ENCODE assay signal across 16 cellular contexts in genomic region chr17:57628421-57628820, GRCh38.
DNase-seq lines count a peak whose midpoint lies in the region; ATAC-seq, FAIRE-seq and TF ChIP-seq lines count a peak whose summit lies in the region.
"Had no signal": no experiment of that assay in that cellular context is flagged by ENCODE, and none has a peak within 500 bp of the region (broad histone marks: within the 10 kb centered on the region; RNA-seq: fewer than 3 reads in every experiment).

No MANE protein-coding gene starts in this region.

- peak overlapping the region; percentile 53 for H3K27ac Mint-ChIP-seq in memory B cell

- no peaks in the 10 kb centered on the region for H3K27me3 Mint-ChIP-seq in memory B cell

- no peaks in the 10 kb centered on the region for H3K27me3 ChIP-seq in HepG2 (ENCODE audit: control insufficient read depth in 1 of 2, insufficient read depth in 2 of 2, low read length in 2 of 2)
- H3K27me3 ChIP-seq in right lobe of liver: no peaks in the 10 kb centered on the region
- H3K27me3 ChIP-seq in Karpas-422 (ENCODE audit: low read length): no peaks in the 10 kb centered on the region
- no peaks in the 10 kb centered on the region for H3K27me3 ChIP-seq in upper lobe of right lung
- no peaks in the 10 kb centered on the region for H3K27me3 ChIP-seq in body of pancreas
- H3K27me3 ChIP-seq in thyroid gland: no peaks in the 10 kb centered on the region
- H3K27me3 ChIP-seq: SJSA1 had no signal

- ATAC-seq in HepG2: no peak
- no peak for ATAC-seq in right lobe of liver
- no peak for ATAC-seq in memory B cell (ENCODE audit: low read depth)
- no peak for ATAC-seq in upper lobe of right lung
- ATAC-seq in body of pancreas: no peak

- CTCF ChIA-PET in HepG2 (lab: Yijun Ruan, JAX; ENCODE audit: low intra/inter-chr PET ratio, low total read pairs): no interaction called here

- no peaks in the 10 kb centered on the region for H3K9me2 ChIP-seq in Karpas-422 (replicated peaks; ENCODE audit: insufficient read depth, low read length)

- H3K36me3 ChIP-seq in HepG2 (replicated peaks in 1 of 2; ENCODE audit: control insufficient read depth in 1 of 2, insufficient read depth in 2 of 2, low read length in 2 of 2) (peaks cover 43 to 88% of the 10 kb centered on the region in 2 experiments), right lobe of liver (no peaks in the 10 kb centered on the region), Karpas-422 (ENCODE audit: insufficient read depth, low read length) (peaks cover 53% of the 10 kb centered on the region), upper lobe of right lung (no peaks in the 10 kb centered on the region), body of pancreas (replicated peaks in 1 of 2; ENCODE audit: insufficient read depth in 1 of 2, low read depth in 2 of 2) (no peaks in the 10 kb centered on the region), thyroid gland (peaks cover 0 to 3% of the 10 kb centered on the region in 2 donors)
- H3K36me3 ChIP-seq: SJSA1 had no signal

- no peak overlapping the region for H2AFZ ChIP-seq in HepG2 (ENCODE audit: low read length)
- no peak overlapping the region for H2AFZ ChIP-seq in Karpas-422 (ENCODE audit: low read length)
- H2AFZ ChIP-seq: PC-9 had no signal

- no peak for TF ChIP-seq CTCF in HepG2 (CRISPR knock-in tag; IDR thresholded peaks at IDR 0.05)
- TF ChIP-seq CTCF in right lobe of liver (IDR thresholded peaks at IDR 0.05): no peak
- TF ChIP-seq CTCF in upper lobe of right lung (IDR thresholded peaks at IDR 0.05): no peak
- TF ChIP-seq CTCF in body of pancreas (IDR thresholded peaks at IDR 0.05): no peak
- no peak for TF ChIP-seq CTCF in thyroid gland (IDR thresholded peaks at IDR 0.05)

- TF ChIP-seq POLR2A in HepG2 (IDR thresholded peaks at IDR 0.05; ENCODE audit: insufficient read depth in 1 of 2, low read depth in 2 of 2, low read length in 2 of 2): no peak
- no peak for TF ChIP-seq POLR2A in right lobe of liver (IDR thresholded peaks at IDR 0.05)
- no peak for TF ChIP-seq POLR2A in H54 (IDR thresholded peaks at IDR 0.05; ENCODE audit: low read depth, low read length)
- no peak for TF ChIP-seq POLR2A in body of pancreas (IDR thresholded peaks at IDR 0.05)
- no peak for TF ChIP-seq POLR2A in thyroid gland (IDR thresholded peaks at IDR 0.05)

- no peak for TF ChIP-seq RAD21 in HepG2 (CRISPR knock-in tag; IDR thresholded peaks at IDR 0.05)

- 95% methylated on average over 4 of the region's 9 CpGs for WGBS in HepG2 (ENCODE audit: low lambda C conversion rate)
- 80% methylated on average over 1 of the region's 9 CpGs for WGBS in right lobe of liver (ENCODE audit: insufficient coverage, low coverage, low lambda C conversion rate, missing lambda C conversion rate)
- WGBS in body of pancreas, 2 donors: 92 to 95% methylated on average over 9 of the region's 9 CpGs
- 98% methylated on average over 8 of the region's 9 CpGs for WGBS in thyroid gland, 2 donors

- H3K36me3 Mint-ChIP-seq in memory B cell: peaks cover 16% of the 10 kb centered on the region

- H3K9me3 ChIP-seq in HepG2 (ENCODE audit: low read length): no peaks in the 10 kb centered on the region
- H3K9me3 ChIP-seq in right lobe of liver: no peaks in the 10 kb centered on the region
- H3K9me3 ChIP-seq in Karpas-422 (ENCODE audit: low read length): no peaks in the 10 kb centered on the region
- H3K9me3 ChIP-seq in upper lobe of right lung: no peaks in the 10 kb centered on the region
- H3K9me3 ChIP-seq in body of pancreas: no peaks in the 10 kb centered on the region
- H3K9me3 ChIP-seq in thyroid gland: no peaks in the 10 kb centered on the region
- H3K9me3 ChIP-seq: Caco-2, SJSA1 had no signal

- peak overlapping the region; percentile 45 for H3K4me3 Mint-ChIP-seq in memory B cell

- H4K20me1 ChIP-seq in HepG2 (ENCODE audit: insufficient read depth, low read length) (no peaks in the 10 kb centered on the region; the same call in 1 of the 2 replicates), Karpas-422 (ENCODE audit: insufficient read depth, low read depth, low read length) (no peaks in the 10 kb centered on the region)

- no peak overlapping the region for H3K9ac ChIP-seq in HepG2 (ENCODE audit: insufficient read depth, low read depth, low read length)
- H3K9ac ChIP-seq in Karpas-422 (ENCODE audit: low read length): peak overlapping the region; percentile 31

- FAIRE-seq in HepG2 (lab: Jason Lieb, UNC): no peak
- FAIRE-seq in H54 (lab: Jason Lieb, UNC): no peak

- H3K4me1 Mint-ChIP-seq in memory B cell: peaks cover 54% of the 10 kb centered on the region

- H3K79me2 ChIP-seq in HepG2 (ENCODE audit: insufficient read depth, low read length) (no peaks in the 10 kb centered on the region), Karpas-422 (ENCODE audit: low read length) (peaks cover 36% of the 10 kb centered on the region)

- POLR2A ChIA-PET in HepG2 (lab: Yijun Ruan, JAX): no interaction called here

- H3K4me1 ChIP-seq in HepG2 (ENCODE audit: insufficient read depth, low read length) (peaks cover 17% of the 10 kb centered on the region), right lobe of liver (no peaks in the 10 kb centered on the region), Karpas-422 (ENCODE audit: low read length) (peaks cover 72% of the 10 kb centered on the region), upper lobe of right lung (peaks cover 2% of the 10 kb centered on the region), body of pancreas (no peaks in the 10 kb centered on the region), thyroid gland (no peaks in the 10 kb centered on the region)
- H3K4me1 ChIP-seq: Caco-2 had no signal

- DNase-seq in HepG2 (ENCODE audit: low spot score): no peak
- DNase-seq in right lobe of liver: no peak
- DNase-seq in Karpas-422: no peak
- DNase-seq in memory B cell (ENCODE audit: low spot score in 2 of 2): no peak
- DNase-seq in upper lobe of right lung: peak; percentile 38
- DNase-seq in H54 (ENCODE audit: insufficient read length, low spot score): no peak
- DNase-seq in body of pancreas: no peak
- no peak for DNase-seq in thyroid gland
- DNase-seq: C1 segment of cervical spinal cord, Caco-2, DMS153, MV-4-11, NCI-H1417, NCI-H187 treated with DMSO at 0.1 percent for 48 hours, PC-9 had no signal

- TF ChIP-seq EP300 in HepG2 (IDR thresholded peaks at IDR 0.05; ENCODE audit: low read depth in 2 of 2, low read length in 2 of 2) (no peak), HepG2 (CRISPR knock-in tag; IDR thresholded peaks at IDR 0.05; ENCODE audit: borderline replicate concordance) (no peak)

- H3K4me3 ChIP-seq in HepG2 (replicated peaks in 1 of 3; ENCODE audit: insufficient read depth in 1 of 3, low read depth in 2 of 3, low read length in 3 of 3) (no peak overlapping the region), right lobe of liver (no peak overlapping the region), Karpas-422 (ENCODE audit: low read length) (no peak overlapping the region; the same call in 1 of the 2 replicates), upper lobe of right lung (no peak overlapping the region), body of pancreas (no peak overlapping the region), thyroid gland (replicated peaks in 1 of 3) (no peak overlapping the region)
- H3K4me3 ChIP-seq: PC-9, SJSA1 had no signal

- no TSS peak for BruUV-seq in HepG2 (replicated peaks; lab: Mats Ljungman, UMichigan)

- in situ Hi-C loops in HepG2 (cut with HindIII; ENCODE audit: extremely low pct_ligation_motif_present, low pct_unique_long_range_greater_than_20kb): no loop called here

- H3K4me2 ChIP-seq in HepG2 (ENCODE audit: low read depth, low read length): no peak overlapping the region
- H3K4me2 ChIP-seq in Karpas-422 (ENCODE audit: low read depth, low read length, poor library complexity, severe bottlenecking): peak overlapping the region; percentile 36
- H3K4me2 ChIP-seq: PC-9 had no signal

- no peaks in the 10 kb centered on the region for H3K9me3 Mint-ChIP-seq in memory B cell

- H3K27ac ChIP-seq in HepG2 (ENCODE audit: extremely low read length, insufficient read depth, low read length) (no peak overlapping the region), right lobe of liver (no peak overlapping the region), Karpas-422 (ENCODE audit: low read length) (peak overlapping the region; percentile 97), upper lobe of right lung (no peak overlapping the region), body of pancreas (no peak overlapping the region), thyroid gland (no peak overlapping the region)
- H3K27ac ChIP-seq: PC-9, SJSA1 had no signal

- intact Hi-C loops in HepG2 (cut with micrococcal nuclease; ENCODE audit: unreplicated experiment) (no loop called here), right lobe of liver (cut with DNase I) (no loop called here), upper lobe of right lung (cut with DNase I) (no loop called here), body of pancreas (cut with DNase I) (no loop called here), thyroid gland (cut with DNase I) (no loop called here)

TF ChIP-seq in HepG2, 621 proteins besides CTCF, POLR2A, EP300 and RAD21:
- peak; percentile 24 for TF ChIP-seq RBM22 (optimal IDR thresholded peaks at IDR 0.05; ENCODE audit: low read length)
- TF ChIP-seq HOXA3 (CRISPR knock-in tag; IDR thresholded peaks at IDR 0.05): no peak
